8 cellular contexts compared by ENCODE assay signal in genomic region chr3:9986230-9986725, GRCh38. TPM values are rescaled to one million over a fixed set of nuclear protein-coding genes. Genes with fewer than 3 reads are reported as not detected.
DNase-seq lines count a peak whose midpoint lies in the region; ATAC-seq and TF ChIP-seq lines count a peak whose summit lies in the region.

No MANE protein-coding gene starts in this region.

- H3K27me3 ChIP-seq in iPS-18a (ENCODE audit: control insufficient read depth, insufficient read depth, low read length) (no peaks in the 10 kb centered on the region), stomach (no peaks in the 10 kb centered on the region)

- no peaks in the 10 kb centered on the region for H3K9me3 Mint-ChIP-seq in activated CD4-positive, alpha-beta T cell treated with anti-CD3 and anti-CD28 coated beads, Interleukin-2, amount 10 ng/mL, durations not matched to agents 24 days and 14 days
- H3K9me3 Mint-ChIP-seq in activated T-helper 2 cell treated with anti-CD3 and anti-CD28 coated beads, Interferon-gamma antibody, Interleukin-2, Interleukin-4, amounts not matched to agents 10 μg/mL and 5 μg/mL and 100 μg/mL, durations not matched to agents 14 hours and 24 hours and 36 hours = no peaks in the 10 kb centered on the region

- TF ChIP-seq EP300 in stomach (IDR thresholded peaks at IDR 0.05) = no peak

- H3K9ac ChIP-seq in iPS-18a (ENCODE audit: low read length) = peak overlapping the region; percentile 96

- H3K36me3 ChIP-seq in iPS-18a (ENCODE audit: control insufficient read depth, low read depth, low read length) (peaks cover 2% of the 10 kb centered on the region), stomach (peaks cover 0 to 20% (median 17%) of the 10 kb centered on the region in 4 donors)

- no peak for TF ChIP-seq POLR2A in stomach (IDR thresholded peaks at IDR 0.05)

- no peaks in the 10 kb centered on the region for H3K27me3 Mint-ChIP-seq in activated CD4-positive, alpha-beta T cell treated with anti-CD3 and anti-CD28 coated beads, Interleukin-2, amount 10 ng/mL, durations not matched to agents 24 days and 14 days
- no peaks in the 10 kb centered on the region for H3K27me3 Mint-ChIP-seq in activated T-helper 2 cell treated with anti-CD3 and anti-CD28 coated beads, Interferon-gamma antibody, Interleukin-2, Interleukin-4, amounts not matched to agents 10 μg/mL and 5 μg/mL and 100 μg/mL, durations not matched to agents 14 hours and 24 hours and 36 hours (ENCODE audit: low read depth)

- no peak overlapping the region for H3K27ac ChIP-seq in iPS-18a (ENCODE audit: low read length)
- peak overlapping the region; percentile 53 to 92 (median 87) for H3K27ac ChIP-seq in stomach

- intact Hi-C loops in activated CD4-positive, alpha-beta T cell treated with anti-CD3 and anti-CD28 coated beads, Interleukin-2, amount 10 ng/mL, durations not matched to agents 24 days and 14 days (cut with micrococcal nuclease) = loop anchor here (1.0 to 10.0 kb wide), 2 partner anchors 40 to 239 kb away; partner anchors contain the start of gene FANCD2
- intact Hi-C loops in activated T-helper 2 cell treated with anti-CD3 and anti-CD28 coated beads, Interferon-gamma antibody, Interleukin-2, Interleukin-4, amounts not matched to agents 10 μg/mL and 5 μg/mL and 100 μg/mL, durations not matched to agents 14 hours and 24 hours and 36 hours (cut with micrococcal nuclease) = loop anchor here (1.0 to 2.0 kb wide), 4 partner anchors 25 to 589 kb away; partner anchors contain the start of genes BRK1, CRELD1 and SETD5
- intact Hi-C loops in stomach (cut with DNase I; ENCODE audit: low total_unique reads) = no loop called here

- TF ChIP-seq CTCF in stomach (IDR thresholded peaks at IDR 0.05) = no peak

- peak overlapping the region; percentile 99 for H3K27ac Mint-ChIP-seq in activated CD4-positive, alpha-beta T cell treated with anti-CD3 and anti-CD28 coated beads, Interleukin-2, amount 10 ng/mL, durations not matched to agents 24 days and 14 days
- peak overlapping the region; percentile 99 for H3K27ac Mint-ChIP-seq in activated T-helper 2 cell treated with anti-CD3 and anti-CD28 coated beads, Interferon-gamma antibody, Interleukin-2, Interleukin-4, amounts not matched to agents 10 μg/mL and 5 μg/mL and 100 μg/mL, durations not matched to agents 14 hours and 24 hours and 36 hours

- peak; percentile 23 for ATAC-seq in HG03095 (IDR thresholded peaks at IDR 0.05; ENCODE audit: unreplicated experiment)
- ATAC-seq in GM18519 (IDR thresholded peaks at IDR 0.05; ENCODE audit: low FRiP score, unreplicated experiment) = no peak

- peaks cover 3% of the 10 kb centered on the region for H3K4me1 ChIP-seq in iPS-18a (ENCODE audit: control insufficient read depth, low read depth, low read length)
- H3K4me1 ChIP-seq in stomach = peaks cover 24 to 53% (median 40%) of the 10 kb centered on the region in 4 donors

- H3K4me3 ChIP-seq in iPS-18a (ENCODE audit: low read length) (peak overlapping the region; percentile 100), stomach (peak overlapping the region; percentile 86 to 96 (median 90))

- no peak for DNase-seq in activated CD4-positive, alpha-beta T cell treated with anti-CD3 and anti-CD28 coated beads, Interleukin-2, amount 10 ng/mL, durations not matched to agents 24 days and 14 days
- no peak for DNase-seq in activated CD4-positive, alpha-beta T cell treated with anti-CD3 and anti-CD28 coated beads, Interleukin-2, amount 50 U/mL, for 4 hours
- no peak for DNase-seq in activated T-helper 2 cell treated with anti-CD3 and anti-CD28 coated beads, Interferon-gamma antibody, Interleukin-2, Interleukin-4, amounts not matched to agents 10 μg/mL and 5 μg/mL and 100 μg/mL, durations not matched to agents 14 hours and 24 hours and 36 hours (ENCODE audit: low spot score)
- DNase-seq in stomach = no peak
- DNase-seq in GOT3 (lab: John Stamatoyannopoulos, UW) = no peak

- 0 to 1% (median 1%) methylated on average over 10 to 17 of the region's 17 CpGs for WGBS in stomach, 5 donors

- no peaks in the 10 kb centered on the region for H3K9me3 ChIP-seq in iPS-18a (ENCODE audit: control insufficient read depth, low read depth, low read length)
- no peaks in the 10 kb centered on the region for H3K9me3 ChIP-seq in stomach

- peak overlapping the region; percentile 97 for H3K4me3 Mint-ChIP-seq in activated CD4-positive, alpha-beta T cell treated with anti-CD3 and anti-CD28 coated beads, Interleukin-2, amount 10 ng/mL, durations not matched to agents 24 days and 14 days
- H3K4me3 Mint-ChIP-seq in activated T-helper 2 cell treated with anti-CD3 and anti-CD28 coated beads, Interferon-gamma antibody, Interleukin-2, Interleukin-4, amounts not matched to agents 10 μg/mL and 5 μg/mL and 100 μg/mL, durations not matched to agents 14 hours and 24 hours and 36 hours (ENCODE audit: low read depth) = peak overlapping the region; percentile 96

- H3K36me3 Mint-ChIP-seq in activated CD4-positive, alpha-beta T cell treated with anti-CD3 and anti-CD28 coated beads, Interleukin-2, amount 10 ng/mL, durations not matched to agents 24 days and 14 days (ENCODE audit: low read depth) = peaks cover 28% of the 10 kb centered on the region
- H3K36me3 Mint-ChIP-seq in activated T-helper 2 cell treated with anti-CD3 and anti-CD28 coated beads, Interferon-gamma antibody, Interleukin-2, Interleukin-4, amounts not matched to agents 10 μg/mL and 5 μg/mL and 100 μg/mL, durations not matched to agents 14 hours and 24 hours and 36 hours (ENCODE audit: low read depth) = peaks cover 33% of the 10 kb centered on the region

- peaks cover 31% of the 10 kb centered on the region for H3K4me1 Mint-ChIP-seq in activated CD4-positive, alpha-beta T cell treated with anti-CD3 and anti-CD28 coated beads, Interleukin-2, amount 10 ng/mL, durations not matched to agents 24 days and 14 days
- peaks cover 18% of the 10 kb centered on the region for H3K4me1 Mint-ChIP-seq in activated T-helper 2 cell treated with anti-CD3 and anti-CD28 coated beads, Interferon-gamma antibody, Interleukin-2, Interleukin-4, amounts not matched to agents 10 μg/mL and 5 μg/mL and 100 μg/mL, durations not matched to agents 14 hours and 24 hours and 36 hours (ENCODE audit: low read depth)

RNA-seq across cellular contexts. Expression of gene EMC3, which starts 0.4 kb away (rescaled TPM):
- total RNA-seq in activated CD4-positive, alpha-beta T cell treated with anti-CD3 and anti-CD28 coated beads, Interleukin-2, amount 10 ng/mL, durations not matched to agents 24 days and 14 days = 41.4 and 42.1 TPM in 2 replicates
- 35.9 and 43.5 TPM in 2 replicates for total RNA-seq in activated T-helper 2 cell treated with anti-CD3 and anti-CD28 coated beads, Interferon-gamma antibody, Interleukin-2, Interleukin-4, amounts not matched to agents 10 μg/mL and 5 μg/mL and 100 μg/mL, durations not matched to agents 14 hours and 24 hours and 36 hours
- 10 to 100 TPM; 10.5 to 71.0 (median 34.1) TPM for total RNA-seq in stomach
- polyA plus RNA-seq in stomach = 10 to 100 TPM; 32.2 to 54.4 (median 38.3) TPM

RNA-seq across cellular contexts. Expression of gene PRRT3, which starts 34.1 kb away (rescaled TPM):
- 11.8 and 13.5 TPM in 2 replicates for total RNA-seq in activated CD4-positive, alpha-beta T cell treated with anti-CD3 and anti-CD28 coated beads, Interleukin-2, amount 10 ng/mL, durations not matched to agents 24 days and 14 days
- total RNA-seq in activated T-helper 2 cell treated with anti-CD3 and anti-CD28 coated beads, Interferon-gamma antibody, Interleukin-2, Interleukin-4, amounts not matched to agents 10 μg/mL and 5 μg/mL and 100 μg/mL, durations not matched to agents 14 hours and 24 hours and 36 hours = 10.7 and 11.3 TPM in 2 replicates
- total RNA-seq in stomach = 10 to 100 TPM in 1 of 5 donors, 1 to 10 TPM in 2, under 1 TPM in 2; 0.58 to 31.6 (median 5.4) TPM
- under 1 TPM; 0.44 to 0.92 (median 0.80) TPM for polyA plus RNA-seq in stomach

RNA-seq across cellular contexts. Expression of gene FANCD2, which starts 40.0 kb away (rescaled TPM):
- total RNA-seq in activated CD4-positive, alpha-beta T cell treated with anti-CD3 and anti-CD28 coated beads, Interleukin-2, amount 10 ng/mL, durations not matched to agents 24 days and 14 days = 71.4 and 73.8 TPM in 2 replicates
- 54.4 and 55.1 TPM in 2 replicates for total RNA-seq in activated T-helper 2 cell treated with anti-CD3 and anti-CD28 coated beads, Interferon-gamma antibody, Interleukin-2, Interleukin-4, amounts not matched to agents 10 μg/mL and 5 μg/mL and 100 μg/mL, durations not matched to agents 14 hours and 24 hours and 36 hours
- total RNA-seq in stomach = 10 to 100 TPM in 1 of 5 donors, 1 to 10 TPM in 4; 1.3 to 21.1 (median 6.1) TPM
- polyA plus RNA-seq in stomach = 1 to 10 TPM in 2 of 3 donors, under 1 TPM in 1; 0.61 to 6.3 (median 5.3) TPM

RNA-seq across cellular contexts. Expression of gene CRELD1, which starts 52.6 kb away (rescaled TPM):
- total RNA-seq in activated CD4-positive, alpha-beta T cell treated with anti-CD3 and anti-CD28 coated beads, Interleukin-2, amount 10 ng/mL, durations not matched to agents 24 days and 14 days = 22.7 and 23.4 TPM in 2 replicates
- 22.9 and 24.0 TPM in 2 replicates for total RNA-seq in activated T-helper 2 cell treated with anti-CD3 and anti-CD28 coated beads, Interferon-gamma antibody, Interleukin-2, Interleukin-4, amounts not matched to agents 10 μg/mL and 5 μg/mL and 100 μg/mL, durations not matched to agents 14 hours and 24 hours and 36 hours
- total RNA-seq in stomach = 10 to 100 TPM in 4 of 5 donors, 1 to 10 TPM in 1; 6.2 to 71.5 (median 23.9) TPM
- polyA plus RNA-seq in stomach = 10 to 100 TPM in 2 of 3 donors, 1 to 10 TPM in 1; 7.5 to 52.3 (median 21.6) TPM
